ENCODE assay signal across 7 cellular contexts in the genomic region with DNA sequence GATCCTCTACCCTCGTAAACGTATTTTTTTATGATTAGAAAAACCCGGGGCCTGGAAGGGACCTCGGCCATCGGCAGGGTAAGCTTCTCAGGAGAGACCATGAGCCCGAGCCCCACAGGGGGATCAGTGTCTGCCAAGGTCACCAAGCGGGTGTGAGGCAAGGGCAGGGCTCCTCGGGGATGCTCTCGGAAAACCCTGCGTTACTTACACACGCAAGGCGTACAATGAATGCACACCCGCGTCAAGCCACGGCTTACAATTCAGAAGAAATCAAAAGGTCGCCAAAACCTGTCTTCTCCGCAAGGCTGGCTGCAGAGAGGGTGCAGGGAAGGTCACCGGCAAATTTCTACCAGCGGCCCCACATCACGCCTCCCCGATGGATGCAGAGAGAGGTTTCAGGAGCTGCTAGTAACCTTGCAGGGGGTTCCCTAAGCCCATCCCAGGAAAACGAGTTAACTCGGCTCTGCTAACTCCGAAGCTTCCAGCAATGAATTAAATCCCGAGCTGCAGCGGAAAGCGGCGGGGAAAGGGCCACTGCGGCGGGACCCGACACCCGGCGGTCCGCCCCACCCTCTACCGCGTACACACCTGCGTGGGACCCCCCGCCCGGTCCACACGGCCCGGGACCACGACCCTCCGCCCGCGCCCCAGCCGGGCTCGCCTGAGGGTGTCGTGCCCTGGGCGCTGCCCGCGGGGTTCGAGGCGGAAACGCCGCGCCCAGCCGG. TPM values are rescaled to one million over a fixed set of nuclear protein-coding genes. Genes with fewer than 3 reads are reported as not detected.
DNase-seq lines count a peak whose midpoint lies in the region; ATAC-seq and TF ChIP-seq lines count a peak whose summit lies in the region.

No MANE protein-coding gene starts in this region.

- CTCF ChIA-PET in activated CD8-positive, alpha-beta memory T cell treated with anti-CD3 and anti-CD28 coated beads, Interleukin-2, amount 10 ng/mL, durations not matched to agents 7 days and 5 days (lab: Charles Lee): interaction anchor here (1.0 to 9.2 kb wide), 30 partner anchors 10 to 240 kb away, joined by 3 to 187 read pairs (median 6); no protein-coding TSS in a partner anchor

- H3F3A ChIP-seq in neural cell (ENCODE audit: insufficient read depth, low read length, poor library complexity, severe bottlenecking): no peaks in the 10 kb centered on the region

- TF ChIP-seq CTCF in GM13976 (IDR thresholded peaks at IDR 0.05; ENCODE audit: borderline replicate concordance, control extremely low read depth, extremely low read depth, insufficient read depth, missing control alignments) (no peak), KMS-11 (conservative IDR thresholded peaks at IDR 0.05; ENCODE audit: low read depth, low read length) (no peak), epithelial cell of esophagus (IDR thresholded peaks at IDR 0.05; ENCODE audit: insufficient read depth, low read depth, low read length, missing control alignments) (no peak), neural cell (IDR thresholded peaks at IDR 0.05; ENCODE audit: poor library complexity, severe bottlenecking) (no peak)

- H3K4me3 Mint-ChIP-seq in activated CD8-positive, alpha-beta memory T cell treated with anti-CD3 and anti-CD28 coated beads, Interleukin-2, amount 10 ng/mL, durations not matched to agents 7 days and 5 days: peak overlapping the region; percentile 79

- H3K4me3 ChIP-seq in KMS-11 (IDR thresholded peaks at IDR 0.05; ENCODE audit: insufficient read depth, low read depth, low read length) (peak overlapping the region; percentile 73), epithelial cell of esophagus (ENCODE audit: low read length) (peak overlapping the region; percentile 78), neural cell (ENCODE audit: low read length) (peak overlapping the region; percentile 93), urinary bladder (ENCODE audit: low read depth, low read length) (peak overlapping the region; percentile 77)

- H3K36me3 Mint-ChIP-seq in activated CD8-positive, alpha-beta memory T cell treated with anti-CD3 and anti-CD28 coated beads, Interleukin-2, amount 10 ng/mL, durations not matched to agents 7 days and 5 days: peaks cover 29% of the 10 kb centered on the region

- no peak for TF ChIP-seq EP300 in neural cell (conservative IDR thresholded peaks at IDR 0.05; ENCODE audit: poor library complexity, severe bottlenecking)

- H3K4me2 ChIP-seq in KMS-11 (peak overlapping the region; percentile 69), neural cell (ENCODE audit: low read length) (peak overlapping the region; percentile 76)

- ATAC-seq in activated CD8-positive, alpha-beta memory T cell treated with anti-CD3 and anti-CD28 coated beads, Interleukin-2, amount 10 ng/mL, durations not matched to agents 7 days and 5 days: peak; percentile 12
- ATAC-seq in GM21526 (IDR thresholded peaks at IDR 0.05; ENCODE audit: low FRiP score, unreplicated experiment): no peak

- peak overlapping the region; percentile 61 for H3K27ac ChIP-seq in KMS-11
- H3K27ac ChIP-seq in neural cell (ENCODE audit: low read length): peak overlapping the region; percentile 67
- H3K27ac ChIP-seq in urinary bladder (ENCODE audit: low read depth): peak overlapping the region; percentile 95

- in situ Hi-C loops in GM13976 (cut with MboI; ENCODE audit: low sequenced_read_pairs, unreplicated experiment): loop anchor here (5.0 kb wide), 1 partner anchor 61 kb away; no protein-coding TSS in a partner anchor

- peak overlapping the region; percentile 86 for H3K27ac Mint-ChIP-seq in activated CD8-positive, alpha-beta memory T cell treated with anti-CD3 and anti-CD28 coated beads, Interleukin-2, amount 10 ng/mL, durations not matched to agents 7 days and 5 days

- no peaks in the 10 kb centered on the region for H3K27me3 ChIP-seq in KMS-11 (ENCODE audit: insufficient read depth, low read depth)
- no peaks in the 10 kb centered on the region for H3K27me3 ChIP-seq in neural cell (ENCODE audit: insufficient read depth, low read depth, low read length)

- no peaks in the 10 kb centered on the region; the same call in 1 of the 2 replicates for H4K20me1 ChIP-seq in KMS-11 (ENCODE audit: insufficient read depth)
- no peaks in the 10 kb centered on the region for H4K20me1 ChIP-seq in neural cell (ENCODE audit: insufficient read depth)

- H3K4me1 ChIP-seq in KMS-11 (ENCODE audit: low read depth, poor library complexity, severe bottlenecking) (peaks cover 42% of the 10 kb centered on the region), urinary bladder (ENCODE audit: insufficient read depth) (peaks cover 3% of the 10 kb centered on the region)

- H3K9ac ChIP-seq in KMS-11: peak overlapping the region; percentile 77
- peak overlapping the region; percentile 71 for H3K9ac ChIP-seq in neural cell (ENCODE audit: low read length)

- H3K36me3 ChIP-seq in KMS-11 (ENCODE audit: insufficient read depth) (no peaks in the 10 kb centered on the region), neural cell (ENCODE audit: insufficient read depth, low read length) (no peaks in the 10 kb centered on the region), urinary bladder (ENCODE audit: insufficient read depth) (no peaks in the 10 kb centered on the region)

- DNase-seq in GM13976 (ENCODE audit: low spot score) (peak; percentile 44), epithelial cell of esophagus (ENCODE audit: low read depth) (no peak)
- DNase-seq in activated CD8-positive, alpha-beta memory T cell treated with anti-CD3 and anti-CD28 coated beads, Interleukin-2, amount 10 ng/mL, durations not matched to agents 7 days and 5 days: peak; percentile 56

- H3K79me2 ChIP-seq in KMS-11 (ENCODE audit: insufficient read depth, low read depth): peaks cover 48% of the 10 kb centered on the region
- peaks cover 6% of the 10 kb centered on the region for H3K79me2 ChIP-seq in neural cell (replicated peaks; ENCODE audit: insufficient read depth, low read length)

- H3K27me3 Mint-ChIP-seq in activated CD8-positive, alpha-beta memory T cell treated with anti-CD3 and anti-CD28 coated beads, Interleukin-2, amount 10 ng/mL, durations not matched to agents 7 days and 5 days: no peaks in the 10 kb centered on the region

- WGBS in urinary bladder: under 1% methylated on average over 57 of the region's 57 CpGs

- no peak for TF ChIP-seq RAD21 in neural cell (conservative IDR thresholded peaks at IDR 0.05)

- peak overlapping the region; percentile 99 for H2AFZ ChIP-seq in KMS-11 (ENCODE audit: low read depth)
- peak overlapping the region; percentile 36 for H2AFZ ChIP-seq in neural cell (ENCODE audit: low read depth, low read length)

- H3K9me2 ChIP-seq in neural cell (ENCODE audit: insufficient read depth, low read length): no peaks in the 10 kb centered on the region

- peaks cover 2% of the 10 kb centered on the region for H3K9me3 Mint-ChIP-seq in activated CD8-positive, alpha-beta memory T cell treated with anti-CD3 and anti-CD28 coated beads, Interleukin-2, amount 10 ng/mL, durations not matched to agents 7 days and 5 days (ENCODE audit: low read depth)

- no peaks in the 10 kb centered on the region for H3K9me3 ChIP-seq in neural cell (ENCODE audit: low read length)

- peaks cover 65% of the 10 kb centered on the region for H3K4me1 Mint-ChIP-seq in activated CD8-positive, alpha-beta memory T cell treated with anti-CD3 and anti-CD28 coated beads, Interleukin-2, amount 10 ng/mL, durations not matched to agents 7 days and 5 days

TF ChIP-seq in neural cell, 6 proteins besides CTCF, POLR2A, EP300 and RAD21:
- TF ChIP-seq MXI1 (conservative IDR thresholded peaks at IDR 0.05; ENCODE audit: poor library complexity, severe bottlenecking) (peak; percentile 61), TAF1 (IDR thresholded peaks at IDR 0.05; ENCODE audit: low read depth) (no peak)
TF ChIP-seq in neural cell: peak in this region for 1.

RNA-seq across cellular contexts. Expression of gene ST3GAL5, which starts 0.6 kb away (rescaled TPM):
- 10 to 100 TPM; 73.9 to 74.0 TPM for total RNA-seq in activated CD8-positive, alpha-beta memory T cell treated with anti-CD3 and anti-CD28 coated beads, Interleukin-2, amount 10 ng/mL, durations not matched to agents 7 days and 5 days
- polyA plus RNA-seq in neural cell (55.6 and 58.1 TPM in 2 replicates), urinary bladder (31.1 TPM)
- polyA minus RNA-seq in neural cell: 47.8 and 48.2 TPM in 2 replicates
- total RNA-seq in urinary bladder: 59.4 TPM
